Comparison of ENCODE assay signal across 1 cellular context in genomic region chr10:100519321-100520051, GRCh38.
TF ChIP-seq lines count a peak whose summit lies in the region.

TSS of gene SEC31B (minus strand) at chr10:100519861. CDS start at chr10:100516952, 2,909 bp downstream.

TF ChIP-seq in HepG2, 621 proteins besides CTCF, POLR2A, EP300 and RAD21 (continued from another document and continues in another):
- TF ChIP-seq AHDC1 (CRISPR knock-in tag; IDR thresholded peaks at IDR 0.05; ENCODE audit: borderline replicate concordance), result no peak
- peak; percentile 72 for TF ChIP-seq SAP130 (CRISPR knock-in tag; IDR thresholded peaks at IDR 0.05; ENCODE audit: low read depth)
- TF ChIP-seq ZNF230 (CRISPR knock-in tag; IDR thresholded peaks at IDR 0.05), result 0 out of 2 replicates have a peak, but pooled peaks have one; percentile 43
- TF ChIP-seq HDAC2 (CRISPR knock-in tag; IDR thresholded peaks at IDR 0.05), result peak; percentile 47
- no peak for TF ChIP-seq TFAP4 (IDR thresholded peaks at IDR 0.05; ENCODE audit: borderline replicate concordance, low read depth)
- no peak for TF ChIP-seq JUN (CRISPR knock-in tag; IDR thresholded peaks at IDR 0.05)
- TF ChIP-seq PAX8 (CRISPR knock-in tag; IDR thresholded peaks at IDR 0.05; ENCODE audit: borderline replicate concordance), result 0 out of 2 replicates have a peak, but pooled peaks have one; percentile 24
- TF ChIP-seq SP2 (CRISPR knock-in tag; IDR thresholded peaks at IDR 0.05), result no peak
- no peak for TF ChIP-seq HNF4A (CRISPR knock-in tag; IDR thresholded peaks at IDR 0.05)
- no peak; the same call in 1 of the 2 replicates for TF ChIP-seq GFI1 (CRISPR knock-in tag; IDR thresholded peaks at IDR 0.05; ENCODE audit: borderline replicate concordance)
- no peak for TF ChIP-seq NFYB (CRISPR knock-in tag; IDR thresholded peaks at IDR 0.05)
- no peak for TF ChIP-seq PREB (CRISPR knock-in tag; IDR thresholded peaks at IDR 0.05)
- no peak for TF ChIP-seq GATA4 (IDR thresholded peaks at IDR 0.05; ENCODE audit: borderline replicate concordance, low read depth)
- no peak for TF ChIP-seq IKZF4 (CRISPR knock-in tag; IDR thresholded peaks at IDR 0.05; ENCODE audit: borderline replicate concordance, low read depth, not compliant biosample characterization)
- TF ChIP-seq CSRNP1 (CRISPR knock-in tag; IDR thresholded peaks at IDR 0.05), result 0 out of 2 replicates have a peak, but pooled peaks have one; percentile 53
- no peak for TF ChIP-seq PLSCR1 (CRISPR knock-in tag; IDR thresholded peaks at IDR 0.05; ENCODE audit: borderline replicate concordance)
- no peak for TF ChIP-seq ZNF512B (CRISPR knock-in tag; IDR thresholded peaks at IDR 0.05; ENCODE audit: borderline replicate concordance)
- TF ChIP-seq MTF2 (CRISPR knock-in tag; IDR thresholded peaks at IDR 0.05; ENCODE audit: borderline replicate concordance), result no peak
- TF ChIP-seq ZNF251 (CRISPR knock-in tag; IDR thresholded peaks at IDR 0.05), result no peak
- peak; percentile 72 for TF ChIP-seq ZFY (CRISPR knock-in tag; IDR thresholded peaks at IDR 0.05)
- TF ChIP-seq MYC (CRISPR knock-in tag; IDR thresholded peaks at IDR 0.05; ENCODE audit: borderline replicate concordance), result no peak; the same call in 1 of the 2 replicates
- TF ChIP-seq MBD4 (IDR thresholded peaks at IDR 0.05; ENCODE audit: borderline replicate concordance, low read length), result no peak
- no peak for TF ChIP-seq ZFP36 (IDR thresholded peaks at IDR 0.05; ENCODE audit: borderline replicate concordance, low read depth, low read length, partially characterized antibody)
- no peak for TF ChIP-seq TCF12 (IDR thresholded peaks at IDR 0.05)
- TF ChIP-seq TCF12 (CRISPR knock-in tag; IDR thresholded peaks at IDR 0.05), result peak; percentile 78; the same call in 1 of the 2 replicates
- no peak for TF ChIP-seq TBL1XR1 (IDR thresholded peaks at IDR 0.05; ENCODE audit: borderline replicate concordance, low read length, partially characterized antibody)
- TF ChIP-seq ZNF274 (CRISPR knock-in tag; IDR thresholded peaks at IDR 0.05), result no peak
- no peak for TF ChIP-seq ZFP1 (CRISPR knock-in tag; IDR thresholded peaks at IDR 0.05)
- TF ChIP-seq CHD2 (IDR thresholded peaks at IDR 0.05; ENCODE audit: low read depth, low read length), result no peak
- TF ChIP-seq KLF15 (CRISPR knock-in tag; IDR thresholded peaks at IDR 0.05; ENCODE audit: borderline replicate concordance), result no peak
- TF ChIP-seq RFXANK (CRISPR knock-in tag; IDR thresholded peaks at IDR 0.05), result no peak
- TF ChIP-seq ZNF672 (CRISPR knock-in tag; IDR thresholded peaks at IDR 0.05), result no peak
- no peak for TF ChIP-seq CREM (IDR thresholded peaks at IDR 0.05)
- TF ChIP-seq CREM (CRISPR knock-in tag; IDR thresholded peaks at IDR 0.05), result no peak
- no peak for TF ChIP-seq ZBTB39 (CRISPR knock-in tag; IDR thresholded peaks at IDR 0.05)
- 0 out of 2 replicates have a peak, but pooled peaks have one; percentile 20 for TF ChIP-seq ZNF350 (CRISPR knock-in tag; IDR thresholded peaks at IDR 0.05; ENCODE audit: borderline replicate concordance, low read depth)
- TF ChIP-seq ZNF678 (CRISPR knock-in tag; IDR thresholded peaks at IDR 0.05), result no peak
- TF ChIP-seq KLF12 (CRISPR knock-in tag; IDR thresholded peaks at IDR 0.05; ENCODE audit: borderline replicate concordance), result no peak
- TF ChIP-seq REL (CRISPR knock-in tag; conservative IDR thresholded peaks at IDR 0.05), result no peak
- TF ChIP-seq ZNF646 (CRISPR knock-in tag; IDR thresholded peaks at IDR 0.05), result no peak
- TF ChIP-seq NFRKB (IDR thresholded peaks at IDR 0.05), result no peak
- TF ChIP-seq SETDB1 (CRISPR knock-in tag; IDR thresholded peaks at IDR 0.05; ENCODE audit: borderline replicate concordance), result no peak
